ENCODE assay signal across 16 cellular contexts in genomic region chr2:28871620-28872019, GRCh38.
"Had no signal": no experiment of that assay in that cellular context is flagged by ENCODE, and none has a peak within 500 bp of the region (broad histone marks: within the 10 kb centered on the region; RNA-seq: fewer than 3 reads in every experiment).

No MANE protein-coding gene starts in this region.

- H3K9me3 Mint-ChIP-seq: naive thymus-derived CD8-positive, alpha-beta T cell had no signal

- H3K27me3 ChIP-seq: adrenal gland, colonic mucosa, suprapubic skin, upper lobe of left lung had no signal

- DNase-seq: activated CD4-positive, alpha-beta T cell treated with anti-CD3 and anti-CD28 coated beads for 1 hour; activated naive CD4-positive, alpha-beta T cell; adrenal gland; caudate nucleus; colonic mucosa; esophagus squamous epithelium; foreskin fibroblast; left cardiac atrium; naive thymus-derived CD8-positive, alpha-beta T cell; occipital lobe; stimulated activated naive CD8-positive, alpha-beta T cell treated with anti-CD3 and anti-CD28 coated beads, Interleukin-15, Interleukin-2, amounts not matched to agents 100 U/mL and 50 U/mL, for 24 hours; upper lobe of left lung had no signal

- ATAC-seq: left cardiac atrium; naive thymus-derived CD8-positive, alpha-beta T cell; sciatic nerve; stimulated activated naive CD8-positive, alpha-beta T cell treated with anti-CD3 and anti-CD28 coated beads, Interleukin-15, Interleukin-2, amounts not matched to agents 100 U/mL and 50 U/mL, for 24 hours had no signal

- H3K27ac ChIP-seq: adrenal gland, colonic mucosa, prostate gland, suprapubic skin, upper lobe of left lung had no signal

- H3K9me3 ChIP-seq: adrenal gland, colonic mucosa, esophagus squamous epithelium, prostate gland, suprapubic skin, upper lobe of left lung had no signal

- H3K36me3 ChIP-seq: adrenal gland, colonic mucosa, prostate gland, suprapubic skin, upper lobe of left lung had no signal

- H3K4me3 ChIP-seq: lung had no signal
